ENCODE assay signal across 8 cellular contexts in genomic region chr6:10404799-10405524, GRCh38. TPM values are rescaled to one million over a fixed set of nuclear protein-coding genes. Genes with fewer than 3 reads are reported as not detected.
A peak's percentile ranks its signal among the peaks of the same experiment; 100 is the strongest.
DNase-seq lines count a peak whose midpoint lies in the region; ATAC-seq and TF ChIP-seq lines count a peak whose summit lies in the region.

No MANE protein-coding gene starts in this region.

- CTCF ChIA-PET in Panc1 (lab: Charles Lee), result interaction anchor here (0.6 to 1.6 kb wide), 6 partner anchors 9 to 175 kb away, joined by 3 to 7 read pairs (median 4); partner anchors contain the start of gene TFAP2A

- H3K9me3 ChIP-seq in Panc1 (ENCODE audit: control insufficient read depth, insufficient read depth, low read depth, low read length), result no peaks in the 10 kb centered on the region
- H3K9me3 ChIP-seq in smooth muscle cell (replicated peaks; ENCODE audit: low read depth), result no peaks in the 10 kb centered on the region

- peak; percentile 52 for ATAC-seq in Panc1

- H3K79me2 ChIP-seq in smooth muscle cell (ENCODE audit: low read depth), result peaks cover 44% of the 10 kb centered on the region

- peak overlapping the region; percentile 91 for H2AFZ ChIP-seq in smooth muscle cell (ENCODE audit: low read depth)

- 5% methylated on average over 26 of the region's 31 CpGs for WGBS in smooth muscle cell (ENCODE audit: low lambda C conversion rate)

- no peaks in the 10 kb centered on the region for H4K20me1 ChIP-seq in smooth muscle cell (ENCODE audit: low read depth)

- H3K4me3 ChIP-seq in Panc1 (ENCODE audit: low read depth in 2 of 2, low read length in 2 of 2) (peak overlapping the region; percentile 62 to 96), foreskin fibroblast (ENCODE audit: low read depth in 1 of 2, low read length in 2 of 2) (peak overlapping the region; percentile 56 to 97), smooth muscle cell (peak overlapping the region; percentile 90)

- H3K27me3 ChIP-seq in Panc1 (ENCODE audit: control insufficient read depth, insufficient read depth, low read length) (no peaks in the 10 kb centered on the region), smooth muscle cell (ENCODE audit: low read depth) (peaks cover 51% of the 10 kb centered on the region)

- H3K4me1 ChIP-seq in Panc1 (ENCODE audit: control insufficient read depth, insufficient read depth, low read length) (peaks cover 81% of the 10 kb centered on the region), smooth muscle cell (ENCODE audit: low read depth) (no peaks in the 10 kb centered on the region)

- peak overlapping the region; percentile 98 for H3K27ac ChIP-seq in Panc1 (ENCODE audit: low read length)
- peak overlapping the region; percentile 83 for H3K27ac ChIP-seq in smooth muscle cell (ENCODE audit: low read depth)

- in situ Hi-C loops in Panc1 (cut with HindIII; ENCODE audit: low pct_unique_long_range_greater_than_20kb, low sequenced_read_pairs), result no loop called here

- intact Hi-C loops in Panc1 (cut with micrococcal nuclease; ENCODE audit: unreplicated experiment), result loop anchor here (5.0 kb wide), 1 partner anchor 373 kb away; no protein-coding TSS in a partner anchor

- DNase-seq in NCI-H748 (lab: John Stamatoyannopoulos, UW; ENCODE audit: unreplicated experiment) (peak; percentile 53), NCI-H748 treated with DMSO at 0.1 percent for 48 hours (lab: John Stamatoyannopoulos, UW) (no peak), Panc1 (ENCODE audit: low read depth, low spot score) (no peak), foreskin fibroblast (peak in 1 of 2 donors; percentile 52), smooth muscle cell (lab: John Stamatoyannopoulos, UW; ENCODE audit: unreplicated experiment) (no peak), NOMO-1 treated with dmso at 0.1 percent for 144 hours (lab: John Stamatoyannopoulos, UW; ENCODE audit: unreplicated experiment) (no peak), SHP77 treated with DMSO at 0.1 percent for 48 hours (lab: John Stamatoyannopoulos, UW) (no peak), HuH-7 (ENCODE audit: low spot score) (no peak)

- TF ChIP-seq CTCF in Panc1 (IDR thresholded peaks at IDR 0.05), result no peak
- TF ChIP-seq CTCF in foreskin fibroblast (IDR thresholded peaks at IDR 0.05; ENCODE audit: low read depth, low read length), result no peak
- TF ChIP-seq CTCF in smooth muscle cell (IDR thresholded peaks at IDR 0.05; ENCODE audit: borderline replicate concordance, insufficient read depth, poor library complexity, severe bottlenecking), result no peak

- peak overlapping the region; percentile 71 for H3K9ac ChIP-seq in smooth muscle cell (ENCODE audit: low read depth)

- H3K4me2 ChIP-seq in smooth muscle cell, result peak overlapping the region; percentile 88

- POLR2A ChIA-PET in Panc1 (lab: Charles Lee), result interaction anchor here (0.6 to 1.3 kb wide), 2 partner anchors 8 to 10 kb away, joined by 3 to 5 read pairs; partner anchors contain the start of gene TFAP2A

- H3K36me3 ChIP-seq in Panc1 (ENCODE audit: control insufficient read depth, insufficient read depth, low read length) (peaks cover 65% of the 10 kb centered on the region), smooth muscle cell (ENCODE audit: low read depth) (no peaks in the 10 kb centered on the region)

- BruUV-seq in Panc1 (replicated peaks; lab: Mats Ljungman, UMichigan), result TSS peak; percentile 98

- peaks cover 7% of the 10 kb centered on the region for H3F3A ChIP-seq in smooth muscle cell (ENCODE audit: low read depth)

RNA-seq across cellular contexts. Expression of gene TFAP2A, which starts 9.9 kb away (rescaled TPM):
- 83.9 TPM for total RNA-seq in Panc1 (2021; ENCODE audit: unreplicated experiment)
- polyA plus RNA-seq in Panc1 (2012; ENCODE audit: insufficient read length), result 95.0 TPM
- total RNA-seq in smooth muscle cell, result 6.2 and 13.6 TPM in 2 replicates
- polyA plus RNA-seq in smooth muscle cell, result 10.1 and 33.9 TPM in 2 replicates
